In the genomic region with DNA sequence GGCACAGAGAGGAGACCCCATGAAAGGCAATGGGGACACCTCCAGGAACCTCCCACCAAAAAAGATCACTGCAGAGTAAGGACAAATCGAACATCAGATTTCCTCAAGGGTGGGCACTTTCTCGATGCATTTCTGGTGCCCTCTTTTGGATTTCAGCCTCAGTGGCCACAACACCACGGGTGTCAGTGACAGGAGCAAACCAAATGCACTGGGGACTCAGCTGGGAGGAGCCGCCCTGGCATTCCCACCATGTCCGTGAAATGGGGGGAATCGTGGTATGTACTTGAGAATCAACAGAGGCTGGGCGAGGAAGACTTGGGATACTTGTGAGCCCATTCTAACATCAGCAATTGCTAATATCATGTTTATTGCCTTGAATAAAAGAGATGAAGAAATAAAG, we compare ENCODE assay signal across 14 cellular contexts. TPM values are rescaled to one million over a fixed set of nuclear protein-coding genes. Genes with fewer than 3 reads are reported as not detected.
DNase-seq lines count a peak whose midpoint lies in the region; ATAC-seq and TF ChIP-seq lines count a peak whose summit lies in the region.
"Had no signal": no experiment of that assay in that cellular context is flagged by ENCODE, and none has a peak within 500 bp of the region (broad histone marks: within the 10 kb centered on the region; RNA-seq: fewer than 3 reads in every experiment).

No MANE protein-coding gene starts in this region.

- H3K27me3 Mint-ChIP-seq in activated T-cell treated with anti-CD3 and anti-CD28 coated beads, Interleukin-2, amount 50 U/mL, for 24 hours: no peaks in the 10 kb centered on the region
- no peaks in the 10 kb centered on the region; the same call in 1 of the 2 replicates for H3K27me3 Mint-ChIP-seq in WTC11 (ENCODE audit: low read depth)
- no peaks in the 10 kb centered on the region for H3K27me3 Mint-ChIP-seq in glutamatergic neuron (ENCODE audit: unreplicated experiment)

- no peaks in the 10 kb centered on the region for H3K36me3 Mint-ChIP-seq in activated T-cell treated with anti-CD3 and anti-CD28 coated beads, Interleukin-2, amount 50 U/mL, for 24 hours (ENCODE audit: low read depth)
- H3K36me3 Mint-ChIP-seq in WTC11 (peaks cover 3% of the 10 kb centered on the region; the same call in 1 of the 2 replicates), glutamatergic neuron (ENCODE audit: unreplicated experiment) (no peaks in the 10 kb centered on the region)

- H3K27ac Mint-ChIP-seq in activated T-cell treated with anti-CD3 and anti-CD28 coated beads, Interleukin-2, amount 50 U/mL, for 24 hours: peak overlapping the region; percentile 96
- H3K27ac Mint-ChIP-seq in WTC11: 0 out of 2 replicates have a peak overlapping the region, but pooled peaks have one; percentile 41
- H3K27ac Mint-ChIP-seq in glutamatergic neuron (ENCODE audit: unreplicated experiment): no peak overlapping the region

- H3K4me3 ChIP-seq in esophagus (ENCODE audit: low read depth in 1 of 2, low read length in 2 of 2): no peak overlapping the region
- no peak overlapping the region for H3K4me3 ChIP-seq in suprapubic skin
- H3K4me3 ChIP-seq: body of pancreas, K562, pancreas, uterus had no signal

- 62 to 64% methylated on average over 7 of the region's 7 CpGs for WGBS in esophagus, 2 donors
- WGBS in suprapubic skin: 66% methylated on average over 7 of the region's 7 CpGs

- H3K4me3 Mint-ChIP-seq in activated T-cell treated with anti-CD3 and anti-CD28 coated beads, Interleukin-2, amount 50 U/mL, for 24 hours: peak overlapping the region; percentile 35
- no peak overlapping the region for H3K4me3 Mint-ChIP-seq in WTC11
- H3K4me3 Mint-ChIP-seq in glutamatergic neuron (ENCODE audit: unreplicated experiment): no peak overlapping the region

- TF ChIP-seq CTCF in WTC11 (IDR thresholded peaks at IDR 0.05) (no peak), suprapubic skin (IDR thresholded peaks at IDR 0.05) (no peak), glutamatergic neuron (IDR thresholded peaks at IDR 0.05; ENCODE audit: partially characterized antibody, unreplicated experiment) (no peak)

- no peak for ATAC-seq in WTC11
- no peak for ATAC-seq in GM21723 (IDR thresholded peaks at IDR 0.05; ENCODE audit: unreplicated experiment)
- no peak for ATAC-seq in left lobe of liver
- ATAC-seq: K562 had no signal

- TF ChIP-seq EP300 in suprapubic skin (IDR thresholded peaks at IDR 0.05): no peak

- peaks cover 0 to 7% of the 10 kb centered on the region in 2 donors for H3K4me1 ChIP-seq in esophagus (ENCODE audit: control insufficient read depth in 2 of 2, insufficient read depth in 2 of 2, low read length in 1 of 2)
- H3K4me1 ChIP-seq in suprapubic skin: peaks cover 16% of the 10 kb centered on the region
- H3K4me1 ChIP-seq: uterus had no signal

- CTCF ChIA-PET in WTC11 (lab: Charles Lee): interaction anchor here (0.7 to 1.5 kb wide), 3 partner anchors 13 to 97 kb away, joined by 3 to 7 read pairs (median 3); no protein-coding TSS in a partner anchor

- H3K4me1 Mint-ChIP-seq in activated T-cell treated with anti-CD3 and anti-CD28 coated beads, Interleukin-2, amount 50 U/mL, for 24 hours (ENCODE audit: low read depth): peaks cover 83% of the 10 kb centered on the region
- H3K4me1 Mint-ChIP-seq in WTC11 (peaks cover 14% of the 10 kb centered on the region), glutamatergic neuron (ENCODE audit: low read depth, unreplicated experiment) (no peaks in the 10 kb centered on the region)

- POLR2A ChIA-PET in WTC11 (lab: Charles Lee): interaction anchor here (0.6 kb wide), 1 partner anchor 25 kb away, joined by 4 read pairs; no protein-coding TSS in a partner anchor

- H3K27me3 ChIP-seq in esophagus (ENCODE audit: control insufficient read depth in 1 of 2, insufficient read depth in 2 of 2, low read length in 2 of 2): no peaks in the 10 kb centered on the region
- H3K27me3 ChIP-seq in suprapubic skin: no peaks in the 10 kb centered on the region
- H3K27me3 ChIP-seq: body of pancreas, pancreas, uterus had no signal

- H3K36me3 ChIP-seq in esophagus (ENCODE audit: control insufficient read depth in 2 of 2, insufficient read depth in 2 of 2, low read length in 1 of 2) (no peaks in the 10 kb centered on the region), suprapubic skin (no peaks in the 10 kb centered on the region)
- H3K36me3 ChIP-seq: pancreas, uterus had no signal

- peak; percentile 41 for DNase-seq in activated T-cell treated with anti-CD3 and anti-CD28 coated beads, Interleukin-2, amount 50 U/mL, for 24 hours
- DNase-seq in activated T-cell treated with anti-CD3 and anti-CD28 coated beads, Interleukin-2, amount 50 U/mL, for 48 hours: no peak
- no peak for DNase-seq in WTC11 (ENCODE audit: low spot score)
- no peak for DNase-seq in suprapubic skin (ENCODE audit: low spot score in 2 of 2)
- no peak for DNase-seq in left lobe of liver (ENCODE audit: low spot score)
- DNase-seq in glutamatergic neuron: no peak

- H3K9me3 ChIP-seq in esophagus (ENCODE audit: control insufficient read depth in 2 of 2, insufficient read depth in 1 of 2, low read depth in 1 of 2, low read length in 1 of 2) (no peaks in the 10 kb centered on the region), suprapubic skin (peaks cover 3% of the 10 kb centered on the region)
- H3K9me3 ChIP-seq: body of pancreas, pancreas, uterus had no signal

- no peak for TF ChIP-seq POLR2A in suprapubic skin (IDR thresholded peaks at IDR 0.05)

- H3K27ac ChIP-seq in esophagus (ENCODE audit: low read depth in 2 of 2, low read length in 1 of 2) (peak overlapping the region; percentile 52 to 67), suprapubic skin (peak overlapping the region; percentile 80)

- H3K9me3 Mint-ChIP-seq in activated T-cell treated with anti-CD3 and anti-CD28 coated beads, Interleukin-2, amount 50 U/mL, for 24 hours: peaks cover 11% of the 10 kb centered on the region
- peaks cover 14% of the 10 kb centered on the region for H3K9me3 Mint-ChIP-seq in WTC11
- H3K9me3 Mint-ChIP-seq in glutamatergic neuron (ENCODE audit: unreplicated experiment): peaks cover 5% of the 10 kb centered on the region

TF ChIP-seq in WTC11, 78 proteins besides CTCF, POLR2A, EP300 and RAD21:
- no peak for TF ChIP-seq GTF2I (CRISPR knock-in tag; conservative IDR thresholded peaks at IDR 0.05)
- TF ChIP-seq ETV6 (CRISPR knock-in tag; IDR thresholded peaks at IDR 0.05): no peak
- TF ChIP-seq TEAD4 (CRISPR knock-in tag; IDR thresholded peaks at IDR 0.05): no peak
- TF ChIP-seq, protein P1, sequence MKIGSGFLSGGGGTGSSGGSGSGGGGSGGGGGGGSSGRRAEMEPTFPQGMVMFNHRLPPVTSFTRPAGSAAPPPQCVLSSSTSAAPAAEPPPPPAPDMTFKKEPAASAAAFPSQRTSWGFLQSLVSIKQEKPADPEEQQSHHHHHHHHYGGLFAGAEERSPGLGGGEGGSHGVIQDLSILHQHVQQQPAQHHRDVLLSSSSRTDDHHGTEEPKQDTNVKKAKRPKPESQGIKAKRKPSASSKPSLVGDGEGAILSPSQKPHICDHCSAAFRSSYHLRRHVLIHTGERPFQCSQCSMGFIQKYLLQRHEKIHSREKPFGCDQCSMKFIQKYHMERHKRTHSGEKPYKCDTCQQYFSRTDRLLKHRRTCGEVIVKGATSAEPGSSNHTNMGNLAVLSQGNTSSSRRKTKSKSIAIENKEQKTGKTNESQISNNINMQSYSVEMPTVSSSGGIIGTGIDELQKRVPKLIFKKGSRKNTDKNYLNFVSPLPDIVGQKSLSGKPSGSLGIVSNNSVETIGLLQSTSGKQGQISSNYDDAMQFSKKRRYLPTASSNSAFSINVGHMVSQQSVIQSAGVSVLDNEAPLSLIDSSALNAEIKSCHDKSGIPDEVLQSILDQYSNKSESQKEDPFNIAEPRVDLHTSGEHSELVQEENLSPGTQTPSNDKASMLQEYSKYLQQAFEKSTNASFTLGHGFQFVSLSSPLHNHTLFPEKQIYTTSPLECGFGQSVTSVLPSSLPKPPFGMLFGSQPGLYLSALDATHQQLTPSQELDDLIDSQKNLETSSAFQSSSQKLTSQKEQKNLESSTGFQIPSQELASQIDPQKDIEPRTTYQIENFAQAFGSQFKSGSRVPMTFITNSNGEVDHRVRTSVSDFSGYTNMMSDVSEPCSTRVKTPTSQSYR (CRISPR knock-in tag; IDR thresholded peaks at IDR 0.05): no peak
- no peak for TF ChIP-seq TEAD1 (CRISPR knock-in tag; IDR thresholded peaks at IDR 0.05)
- TF ChIP-seq ATF1 (CRISPR knock-in tag; IDR thresholded peaks at IDR 0.05): no peak
- TF ChIP-seq ELF4 (CRISPR knock-in tag; IDR thresholded peaks at IDR 0.05; ENCODE audit: low read depth): no peak
- TF ChIP-seq, protein P2, sequence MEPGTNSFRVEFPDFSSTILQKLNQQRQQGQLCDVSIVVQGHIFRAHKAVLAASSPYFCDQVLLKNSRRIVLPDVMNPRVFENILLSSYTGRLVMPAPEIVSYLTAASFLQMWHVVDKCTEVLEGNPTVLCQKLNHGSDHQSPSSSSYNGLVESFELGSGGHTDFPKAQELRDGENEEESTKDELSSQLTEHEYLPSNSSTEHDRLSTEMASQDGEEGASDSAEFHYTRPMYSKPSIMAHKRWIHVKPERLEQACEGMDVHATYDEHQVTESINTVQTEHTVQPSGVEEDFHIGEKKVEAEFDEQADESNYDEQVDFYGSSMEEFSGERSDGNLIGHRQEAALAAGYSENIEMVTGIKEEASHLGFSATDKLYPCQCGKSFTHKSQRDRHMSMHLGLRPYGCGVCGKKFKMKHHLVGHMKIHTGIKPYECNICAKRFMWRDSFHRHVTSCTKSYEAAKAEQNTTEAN (CRISPR knock-in tag; IDR thresholded peaks at IDR 0.05): no peak
- no peak for TF ChIP-seq NFATC4 (CRISPR knock-in tag; IDR thresholded peaks at IDR 0.05)

RNA-seq across cellular contexts. Expression of a gene that starts 16.3 kb away (rescaled TPM):
- total RNA-seq in WTC11 (2021) (0.16 to 0.20 TPM in 2 of 3 replicates, not detected in the other), suprapubic skin (not detected), left lobe of liver (not detected), glutamatergic neuron (ENCODE audit: unreplicated experiment) (not detected)
- polyA plus RNA-seq in esophagus: under 1 TPM in 1 of 2 donors, not detected in 1; 0.08 TPM
- total RNA-seq: body of pancreas, esophagus mucosa, pancreas had no signal
- polyA plus RNA-seq: AG04450, pancreas had no signal

RNA-seq across cellular contexts. Expression of a gene that starts 36.6 kb away (rescaled TPM):
- 126 to 132 TPM (median 130 TPM) in 3 replicates for total RNA-seq in WTC11 (2021)
- polyA plus RNA-seq in esophagus: 10 to 100 TPM; 39.0 to 63.5 TPM
- 100 to 1,000 TPM in 1 of 4 donors, 10 to 100 TPM in 3; 67.4 to 105 (median 80.8) TPM for total RNA-seq in suprapubic skin
- 103 TPM for total RNA-seq in left lobe of liver
- total RNA-seq in glutamatergic neuron (ENCODE audit: unreplicated experiment): 5.4 TPM

RNA-seq across cellular contexts. Expression of a gene that starts 56.5 kb away (rescaled TPM):
- 109 to 127 TPM (median 120 TPM) in 3 replicates for total RNA-seq in WTC11 (2021)
- 10 to 100 TPM; 74.7 to 97.6 TPM for polyA plus RNA-seq in esophagus
- total RNA-seq in suprapubic skin: 100 to 1,000 TPM; 111 to 178 (median 122) TPM
- total RNA-seq in left lobe of liver: 91.7 TPM
- 132 TPM for total RNA-seq in glutamatergic neuron (ENCODE audit: unreplicated experiment)

RNA-seq across cellular contexts. Expression of a gene that starts 57.7 kb away (rescaled TPM):
- total RNA-seq in WTC11 (2021): 114 to 135 TPM (median 128 TPM) in 3 replicates
- polyA plus RNA-seq in esophagus: 10 to 100 TPM; 33.5 to 94.9 TPM
- total RNA-seq in suprapubic skin: 10 to 100 TPM; 29.8 to 64.8 (median 37.7) TPM
- 7.6 TPM for total RNA-seq in left lobe of liver
- total RNA-seq in glutamatergic neuron (ENCODE audit: unreplicated experiment): 5.3 TPM

Comparison
In these comparisons a context has a peak if more than half of its experiments do, and no peak if none do; other contexts are left out.
1. RNA of a gene that starts 36.6 kb away (total RNA-seq): 126 to 132 TPM in WTC11, 103 TPM in left lobe of liver (single experiment) and 67.4 to 105 TPM in suprapubic skin; 5.4 TPM in glutamatergic neuron (single experiment); every median in the first group is over 10 times any median in the second.